ENCODE assay signal across 18 cellular contexts in genomic region chr1:117000142-117000541, GRCh38. TPM values are rescaled to one million over a fixed set of nuclear protein-coding genes. Genes with fewer than 3 reads are reported as not detected.
"Had no signal": no experiment of that assay in that cellular context is flagged by ENCODE, and none has a peak within 500 bp of the region (broad histone marks: within the 10 kb centered on the region; RNA-seq: fewer than 3 reads in every experiment).

No MANE protein-coding gene starts in this region.

- H3K4me3 ChIP-seq: breast epithelium, heart left ventricle, lower lobe of right lung, neural progenitor cell, sigmoid colon, thoracic aorta had no signal

- H3K36me3 Mint-ChIP-seq: neural progenitor cell, WTC11 had no signal

- H3K4me3 Mint-ChIP-seq: activated CD4-positive, alpha-beta memory T cell treated with anti-CD3 and anti-CD28 coated beads, Interleukin-2, amount 10 ng/mL, durations not matched to agents 7 days and 5 days; mesothelial cell of epicardium; neural progenitor cell; WTC11 had no signal

- DNase-seq: activated CD4-positive, alpha-beta memory T cell treated with anti-CD3 and anti-CD28 coated beads, Interleukin-2, amount 10 ng/mL, durations not matched to agents 7 days and 5 days; activated CD4-positive, alpha-beta T cell treated with anti-CD3 and anti-CD28 coated beads for 4 hours; activated CD8-positive, alpha-beta memory T cell treated with anti-CD3 and anti-CD28 coated beads, Interleukin-2, amount 50 U/mL, for 4 hours; activated gamma-delta T cell; activated T-cell treated with anti-CD3 and anti-CD28 coated beads, Interleukin-2, amount 50 U/mL, for 48 hours; aorta; foreskin melanocyte; heart left ventricle; left cardiac atrium; lower lobe of right lung; sigmoid colon; stimulated activated CD4-positive, alpha-beta T cell treated with anti-CD3 and anti-CD28 coated beads, Interleukin-1b, Interleukin-23, amount 100 ng/mL, for 48 hours had no signal

- H3K4me1 Mint-ChIP-seq: neural progenitor cell had no signal

- ATAC-seq: heart left ventricle, left cardiac atrium, lower lobe of right lung, WTC11 had no signal

- H3K9me3 Mint-ChIP-seq: activated CD4-positive, alpha-beta memory T cell treated with anti-CD3 and anti-CD28 coated beads, Interleukin-2, amount 10 ng/mL, durations not matched to agents 7 days and 5 days; neural progenitor cell had no signal

- H3K27ac Mint-ChIP-seq: mesothelial cell of epicardium, neural progenitor cell, WTC11 had no signal

RNA-seq across cellular contexts. Expression of gene CD101, which starts 1.4 kb away (rescaled TPM):
- total RNA-seq: fibroblast of lung had no signal
- polyA plus RNA-seq: fibroblast of lung had no signal
